17 cellular contexts compared by ENCODE assay signal in genomic region chr6:28395918-28396317, GRCh38.
"Had no signal": no experiment of that assay in that cellular context is flagged by ENCODE, and none has a peak within 500 bp of the region (broad histone marks: within the 10 kb centered on the region; RNA-seq: fewer than 3 reads in every experiment).

No MANE protein-coding gene starts in this region.

- H3K27me3 Mint-ChIP-seq: progenitor cell of endocrine pancreas had no signal

- ATAC-seq: activated CD8-positive, alpha-beta T cell treated with anti-CD3 and anti-CD28 coated beads, Interleukin-2, amount 10 ng/mL, durations not matched to agents 7 days and 5 days; natural killer cell had no signal

- H3K9me3 Mint-ChIP-seq: activated CD4-positive, alpha-beta T cell treated with anti-CD3 and anti-CD28 coated beads, Interleukin-2, amount 10 ng/mL, durations not matched to agents 24 days and 14 days had no signal

- H3K4me3 Mint-ChIP-seq: natural killer cell had no signal

- DNase-seq: activated CD4-positive, alpha-beta T cell treated with anti-CD3 and anti-CD28 coated beads, Interleukin-2, amount 10 ng/mL, durations not matched to agents 24 days and 14 days; activated CD4-positive, CD25-positive, alpha-beta regulatory T cell; activated CD8-positive, alpha-beta memory T cell treated with anti-CD3 and anti-CD28 coated beads, Interleukin-2, amount 50 U/mL, for 4 hours; activated CD8-positive, alpha-beta T cell treated with anti-CD3 and anti-CD28 coated beads, Interleukin-2, amount 10 ng/mL, durations not matched to agents 7 days and 5 days; esophagus squamous epithelium; hypothalamus; kidney; left ventricle myocardium inferior; mesenchymal stem cell; natural killer cell; stimulated activated CD4-positive, alpha-beta T cell treated with anti-CD3 and anti-CD28 coated beads, Interleukin-4, amount 100 ng/mL, for 24 hours; stimulated activated naive CD4-positive, alpha-beta T cell treated with Interleukin-2 at 50 U/mL for 16 hours had no signal

- H3K9me3 ChIP-seq: adrenal gland, esophagus squamous epithelium, left ventricle myocardium inferior, right atrium auricular region, upper lobe of left lung had no signal

- H3K4me3 ChIP-seq: adrenal gland, esophagus squamous epithelium, left ventricle myocardium inferior, right atrium auricular region, upper lobe of left lung had no signal

- H3K27ac Mint-ChIP-seq: activated CD8-positive, alpha-beta T cell treated with anti-CD3 and anti-CD28 coated beads, Interleukin-2, amount 10 ng/mL, durations not matched to agents 7 days and 5 days; activated T-helper 1 cell treated with anti-CD3 and anti-CD28 coated beads, Interleukin-12 subunit alpha, Interleukin-12 subunit beta, Interleukin-2, Interleukin-4 antibody, amounts not matched to agents 30 ng/mL and 10 ng/mL and 1 ng/mL, durations not matched to agents 14 hours and 24 hours and 36 hours; natural killer cell had no signal

- H3K27me3 ChIP-seq: adrenal gland, esophagus squamous epithelium, right atrium auricular region, upper lobe of left lung had no signal

- H3K27ac ChIP-seq: adrenal gland, left ventricle myocardium inferior, right atrium auricular region, upper lobe of left lung had no signal
